ENCODE assay signal across 8 cellular contexts in the genomic region with DNA sequence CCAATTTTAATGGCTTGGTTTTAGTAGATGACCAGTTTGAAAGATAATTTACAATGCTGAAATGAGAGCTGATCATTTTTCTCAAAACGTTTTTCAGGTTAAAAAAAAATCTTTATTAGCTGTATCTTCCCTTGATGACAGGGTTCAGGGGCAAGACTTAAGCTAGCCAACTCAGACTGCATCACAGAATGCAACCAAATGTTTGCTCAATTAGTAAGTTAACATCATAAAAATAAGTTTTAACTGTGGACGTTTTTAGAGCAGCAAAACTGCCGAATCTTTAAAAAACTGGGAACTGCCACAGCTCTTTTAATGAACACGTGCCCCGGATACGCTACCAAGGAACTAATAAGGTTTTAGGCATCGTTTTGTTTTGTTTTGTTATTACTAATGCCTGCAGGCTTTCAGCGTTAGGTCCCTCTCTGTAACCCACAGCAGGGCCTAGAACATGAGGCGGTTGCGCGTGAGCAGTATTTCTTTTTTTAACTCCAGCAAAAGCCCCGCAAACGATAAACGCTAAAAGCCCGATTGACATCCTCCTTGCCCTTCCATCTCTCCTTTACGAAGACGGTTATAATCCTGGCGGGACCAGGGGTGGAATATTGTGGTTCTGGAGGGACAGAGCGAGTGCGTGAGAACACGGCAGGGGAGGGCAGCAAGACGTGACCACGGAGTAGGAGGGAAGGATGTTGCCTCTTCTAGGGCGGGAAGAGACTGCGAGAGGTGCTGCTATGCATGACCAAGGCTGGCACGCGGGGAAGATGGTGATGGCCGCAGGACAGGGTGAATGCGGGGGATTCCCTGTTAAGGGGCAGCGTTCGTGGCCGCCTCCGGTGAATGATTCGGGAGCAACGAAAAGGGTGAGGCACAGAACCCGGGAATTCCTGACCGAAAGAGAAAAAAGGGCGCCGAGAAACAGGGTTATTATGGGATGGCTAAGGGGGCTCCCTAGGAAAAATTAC. TPM values are rescaled to one million over a fixed set of nuclear protein-coding genes. Genes with fewer than 3 reads are reported as not detected.
DNase-seq lines count a peak whose midpoint lies in the region; ATAC-seq and TF ChIP-seq lines count a peak whose summit lies in the region.

No MANE protein-coding gene starts in this region.

- H3K27me3 ChIP-seq in CD4-positive, alpha-beta T cell (ENCODE audit: control insufficient read depth, insufficient read depth, low read length), result no peaks in the 10 kb centered on the region
- no peaks in the 10 kb centered on the region for H3K27me3 ChIP-seq in HAP-1 (ENCODE audit: low read depth)
- no peaks in the 10 kb centered on the region for H3K27me3 ChIP-seq in colonic mucosa
- H3K27me3 ChIP-seq in right lobe of liver, result no peaks in the 10 kb centered on the region

- peaks cover 51% of the 10 kb centered on the region for H3K4me1 Mint-ChIP-seq in CD4-positive, alpha-beta T cell (ENCODE audit: low read depth)
- H3K4me1 Mint-ChIP-seq in activated CD4-positive, alpha-beta T cell treated with anti-CD3 and anti-CD28 coated beads, Interleukin-2, amount 10 ng/mL, durations not matched to agents 24 days and 14 days, result peaks cover 35% of the 10 kb centered on the region

- H3K27me3 Mint-ChIP-seq in CD4-positive, alpha-beta T cell, result no peaks in the 10 kb centered on the region
- no peaks in the 10 kb centered on the region for H3K27me3 Mint-ChIP-seq in activated CD4-positive, alpha-beta T cell treated with anti-CD3 and anti-CD28 coated beads, Interleukin-2, amount 10 ng/mL, durations not matched to agents 24 days and 14 days

- in situ Hi-C loops in HAP-1 (cut with MboI; ENCODE audit: low sequenced_read_pairs), result no loop called here

- H3K4me3 ChIP-seq in HAP-1, result peak overlapping the region; percentile 79
- H3K4me3 ChIP-seq in colonic mucosa, result peak overlapping the region; percentile 59
- peak overlapping the region; percentile 67 to 93 (median 79) for H3K4me3 ChIP-seq in right lobe of liver

- H3K36me3 ChIP-seq in HAP-1 (replicated peaks), result peaks cover 21% of the 10 kb centered on the region
- H3K36me3 ChIP-seq in colonic mucosa, result no peaks in the 10 kb centered on the region
- peaks cover 0 to 5% (median 0%) of the 10 kb centered on the region in 4 donors for H3K36me3 ChIP-seq in right lobe of liver

- H3K4me1 ChIP-seq in HAP-1 (peaks cover 24% of the 10 kb centered on the region), colonic mucosa (no peaks in the 10 kb centered on the region), right lobe of liver (peaks cover 0 to 16% (median 4%) of the 10 kb centered on the region in 4 donors)

- POLR2A ChIA-PET in CD4-positive, alpha-beta T cell (lab: Charles Lee), result interaction anchor here (0.6 to 1.2 kb wide), 7 partner anchors 18 to 128 kb away, joined by 3 read pairs; partner anchors contain the start of genes CHD8 and METTL3

- H3K27ac ChIP-seq in CD4-positive, alpha-beta T cell (ENCODE audit: low read depth, low read length), result peak overlapping the region; percentile 83
- H3K27ac ChIP-seq in colonic mucosa (peak overlapping the region; percentile 73), right lobe of liver (peak overlapping the region; percentile 65 to 84 (median 72))

- H3K9me3 ChIP-seq in CD4-positive, alpha-beta T cell (ENCODE audit: control insufficient read depth, low read length), result no peaks in the 10 kb centered on the region
- H3K9me3 ChIP-seq in HAP-1 (no peaks in the 10 kb centered on the region), colonic mucosa (no peaks in the 10 kb centered on the region), right lobe of liver (no peaks in the 10 kb centered on the region)

- intact Hi-C loops in CD4-positive, alpha-beta T cell (cut with DNase I, micrococcal nuclease), result loop anchor here in 1 of 2 experiments (1.0 to 5.0 kb wide), 3 partner anchors 52 to 94 kb away; partner anchors contain the start of genes CHD8 and TOX4
- intact Hi-C loops in activated CD4-positive, alpha-beta T cell treated with anti-CD3 and anti-CD28 coated beads, Interleukin-2, amount 10 ng/mL, durations not matched to agents 24 days and 14 days (cut with micrococcal nuclease), result loop anchor here (2.0 to 10.0 kb wide), 2 partner anchors 148 to 174 kb away; no protein-coding TSS in a partner anchor
- intact Hi-C loops in colonic mucosa (cut with DNase I) (loop anchor here (10.0 kb wide), 1 partner anchor 158 kb away; no protein-coding TSS in a partner anchor), right lobe of liver (cut with DNase I) (no loop called here)

- H3K9ac ChIP-seq in colonic mucosa (ENCODE audit: low read depth in 2 of 2, low read length in 2 of 2), result peak overlapping the region; percentile 80 to 90

- TF ChIP-seq CTCF in CD4-positive, alpha-beta T cell (IDR thresholded peaks at IDR 0.05), result no peak
- TF ChIP-seq CTCF in colonic mucosa (IDR thresholded peaks at IDR 0.05) (no peak), right lobe of liver (IDR thresholded peaks at IDR 0.05) (no peak)

- peak overlapping the region; percentile 99 for H3K27ac Mint-ChIP-seq in CD4-positive, alpha-beta T cell
- H3K27ac Mint-ChIP-seq in activated CD4-positive, alpha-beta T cell treated with anti-CD3 and anti-CD28 coated beads, Interleukin-2, amount 10 ng/mL, durations not matched to agents 24 days and 14 days, result peak overlapping the region; percentile 99

- DNase-seq in CD4-positive, alpha-beta T cell, result peak; percentile 7 to 40 (median 18)
- DNase-seq in HAP-1 (ENCODE audit: low spot score in 2 of 2) (peak; percentile 30 to 66), NCI-H2227 (lab: John Stamatoyannopoulos, UW; ENCODE audit: unreplicated experiment) (peak; percentile 72), colonic mucosa (peak; percentile 49), right lobe of liver (peak in 2 of 3 donors; percentile 42 to 62), DMS153 treated with DMSO at 0.1 percent for 48 hours (lab: John Stamatoyannopoulos, UW; ENCODE audit: unreplicated experiment) (no peak)
- DNase-seq in activated CD4-positive, alpha-beta T cell treated with anti-CD3 and anti-CD28 coated beads, Interleukin-2, amount 10 ng/mL, durations not matched to agents 24 days and 14 days, result peak; percentile 86
- peak in 2 of 3 donors; percentile 9 to 22 for DNase-seq in stimulated activated CD4-positive, alpha-beta T cell treated with anti-CD3 and anti-CD28 coated beads, TNF-alpha, amount 100 ng/mL, for 1 hour (ENCODE audit: low read depth in 3 of 3, low spot score in 1 of 3)

- ATAC-seq in CD4-positive, alpha-beta T cell (ENCODE audit: poor library complexity), result peak; percentile 32
- peak; percentile 47 to 55 (median 50) for ATAC-seq in right lobe of liver

- peak overlapping the region; percentile 98 for H3K4me3 Mint-ChIP-seq in CD4-positive, alpha-beta T cell
- peak overlapping the region; percentile 94 for H3K4me3 Mint-ChIP-seq in activated CD4-positive, alpha-beta T cell treated with anti-CD3 and anti-CD28 coated beads, Interleukin-2, amount 10 ng/mL, durations not matched to agents 24 days and 14 days

- CTCF ChIA-PET in CD4-positive, alpha-beta T cell (lab: Charles Lee), result interaction anchor here (1.2 kb wide), 1 partner anchor 93 kb away, joined by 3 read pairs; no protein-coding TSS in a partner anchor

- H3K9me3 Mint-ChIP-seq in CD4-positive, alpha-beta T cell, result no peaks in the 10 kb centered on the region
- H3K9me3 Mint-ChIP-seq in activated CD4-positive, alpha-beta T cell treated with anti-CD3 and anti-CD28 coated beads, Interleukin-2, amount 10 ng/mL, durations not matched to agents 24 days and 14 days, result no peaks in the 10 kb centered on the region

- TF ChIP-seq POLR2A in right lobe of liver (IDR thresholded peaks at IDR 0.05), result no peak

- peaks cover 48% of the 10 kb centered on the region for H3K36me3 Mint-ChIP-seq in CD4-positive, alpha-beta T cell (ENCODE audit: low read depth)
- peaks cover 41% of the 10 kb centered on the region for H3K36me3 Mint-ChIP-seq in activated CD4-positive, alpha-beta T cell treated with anti-CD3 and anti-CD28 coated beads, Interleukin-2, amount 10 ng/mL, durations not matched to agents 24 days and 14 days (ENCODE audit: low read depth)

- WGBS in right lobe of liver (ENCODE audit: insufficient coverage, low coverage, low lambda C conversion rate, missing lambda C conversion rate), result under 1% methylated on average over 36 of the region's 39 CpGs

RNA-seq across cellular contexts. Expression of gene SUPT16H, which starts 0.7 kb away (rescaled TPM):
- total RNA-seq in CD4-positive, alpha-beta T cell, result 10 to 100 TPM; 47.8 to 50.8 TPM
- total RNA-seq in activated CD4-positive, alpha-beta T cell treated with anti-CD3 and anti-CD28 coated beads, Interleukin-2, amount 10 ng/mL, durations not matched to agents 24 days and 14 days, result 170 and 174 TPM in 2 replicates
- total RNA-seq in colonic mucosa, result 10 to 100 TPM; 43.9 to 71.8 TPM
- 10 to 100 TPM; 13.0 to 28.8 (median 19.5) TPM for total RNA-seq in right lobe of liver

Comparison
In these comparisons a context has a peak if more than half of its experiments do, and no peak if none do; other contexts are left out.
1. intact Hi-C loops: an anchor here in activated CD4-positive, alpha-beta T cell treated with anti-CD3 and anti-CD28 coated beads, Interleukin-2, amount 10 ng/mL, durations not matched to agents 24 days and 14 days (2.0 to 10.0 kb wide) and colonic mucosa (10.0 kb wide); none called in right lobe of liver.